In the genomic region with DNA sequence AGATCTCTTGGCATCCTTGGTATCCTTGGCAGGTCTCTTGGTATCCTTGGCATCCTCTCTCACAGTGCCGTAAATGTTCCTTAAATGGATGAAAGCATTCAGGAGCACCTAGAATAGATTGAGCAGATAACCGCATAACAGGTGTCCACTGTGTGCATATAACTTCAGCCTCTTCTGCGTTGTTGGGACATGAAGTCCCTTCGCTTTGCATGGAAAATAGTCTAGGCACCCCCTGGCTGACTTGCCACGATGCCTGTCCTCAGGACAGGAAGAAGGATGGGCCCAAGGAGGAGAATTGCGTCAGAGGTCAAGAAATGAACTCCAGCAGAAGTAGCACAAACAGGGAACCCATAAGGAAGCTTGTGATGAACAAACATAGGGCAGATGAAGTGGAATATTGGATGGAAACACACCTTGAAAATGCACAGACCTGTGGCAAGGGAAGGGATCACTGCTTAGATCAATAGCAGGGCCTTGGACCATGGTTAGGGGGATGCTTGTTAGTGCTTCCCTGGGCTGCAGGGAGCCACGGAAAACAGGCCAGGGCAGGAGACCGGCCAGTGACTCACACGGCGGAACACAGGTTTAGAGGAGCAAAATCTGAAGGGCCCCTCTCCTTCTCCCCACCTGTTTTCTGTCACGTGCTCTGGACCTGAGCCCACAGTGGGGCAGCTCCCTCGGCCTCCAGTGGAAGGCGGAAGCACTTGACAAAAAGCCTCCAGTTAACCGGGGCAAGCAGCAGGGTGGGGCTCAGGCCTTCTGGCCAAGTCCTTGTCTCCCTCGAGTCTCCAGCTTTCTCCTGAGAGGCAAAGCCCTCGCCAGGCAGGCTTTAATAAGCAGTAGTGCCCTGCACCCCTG, we compare ENCODE assay signal across 1 cellular context.
TF ChIP-seq lines count a peak whose summit lies in the region.

No MANE protein-coding gene starts in this region.

TF ChIP-seq in IMR-90, 13 proteins besides CTCF, POLR2A, EP300 and RAD21:
- TF ChIP-seq CEBPB (IDR thresholded peaks at IDR 0.05; ENCODE audit: low read depth, low read length), result peak; percentile 54
- no peak for TF ChIP-seq BHLHE40 (IDR thresholded peaks at IDR 0.05; ENCODE audit: low read depth, low read length)
